ENCODE assay signal across 10 cellular contexts in the genomic region with DNA sequence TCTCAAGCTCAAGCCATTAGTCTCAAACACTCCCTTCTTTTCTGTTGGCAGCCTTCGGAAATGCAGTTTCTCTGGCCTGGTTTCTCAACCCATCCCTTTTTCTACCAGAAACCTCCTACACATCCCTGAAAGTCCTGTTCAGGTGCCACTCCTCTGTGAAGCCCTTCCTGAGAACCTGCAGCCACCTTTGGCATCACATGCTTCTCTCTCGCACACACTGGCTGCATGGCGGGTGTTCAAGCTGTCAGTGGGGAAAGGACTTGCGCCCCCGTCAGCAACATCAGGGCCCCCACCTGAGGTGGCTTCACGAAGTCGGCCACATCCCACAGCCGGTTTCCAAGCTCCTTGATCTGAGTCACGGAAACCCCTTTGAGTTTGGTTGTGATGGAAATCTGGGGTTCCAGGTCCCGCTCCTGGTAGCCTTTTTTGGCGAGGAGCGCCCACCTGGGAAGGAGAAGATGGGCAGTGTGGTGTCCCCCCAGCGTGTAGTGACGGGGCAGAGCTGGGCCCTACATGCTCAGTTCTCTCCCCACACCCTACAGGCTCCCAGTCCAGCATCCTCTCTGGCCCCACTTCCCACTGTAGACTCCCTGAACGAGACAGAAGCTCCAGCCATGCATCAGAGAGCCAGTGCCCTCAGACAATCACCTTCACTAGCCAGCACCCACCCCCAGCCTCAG. TPM values are rescaled to one million over a fixed set of nuclear protein-coding genes. Genes with fewer than 3 reads are reported as not detected.
DNase-seq lines count a peak whose midpoint lies in the region; ATAC-seq and TF ChIP-seq lines count a peak whose summit lies in the region.
"Had no signal": no experiment of that assay in that cellular context is flagged by ENCODE, and none has a peak within 500 bp of the region (broad histone marks: within the 10 kb centered on the region; RNA-seq: fewer than 3 reads in every experiment).

No MANE protein-coding gene starts in this region.

- H3K4me2 ChIP-seq in GM23248 (ENCODE audit: unreplicated experiment) (peak overlapping the region; percentile 93), hepatocyte (peak overlapping the region; percentile 95)

- H3F3A ChIP-seq in GM23248 (ENCODE audit: insufficient read depth): peaks cover 9% of the 10 kb centered on the region; the same call in 1 of the 2 replicates

- ATAC-seq in activated T-helper 17 cell treated with anti-CD3 and anti-CD28 coated beads, Interleukin-2, amount 50 U/mL, for 72 hours (replicated peaks): no peak

- H3K27ac Mint-ChIP-seq in activated T-helper 17 cell treated with anti-CD3 and anti-CD28 coated beads, Interleukin-2, amount 50 U/mL, for 72 hours: no peak overlapping the region

- H4K20me1 ChIP-seq in GM23248 (ENCODE audit: insufficient read depth) (no peaks in the 10 kb centered on the region), hepatocyte (ENCODE audit: insufficient read depth, poor library complexity, severe bottlenecking) (no peaks in the 10 kb centered on the region)

- peaks cover 7% of the 10 kb centered on the region for H3K27me3 Mint-ChIP-seq in activated T-helper 17 cell treated with anti-CD3 and anti-CD28 coated beads, Interleukin-2, amount 50 U/mL, for 72 hours

- H3K27ac ChIP-seq in GM23248 (no peak overlapping the region), hepatocyte (peak overlapping the region; percentile 20), skeletal muscle tissue (ENCODE audit: low read depth, low read length) (peak overlapping the region; percentile 80)
- H3K27ac ChIP-seq: prostate gland had no signal

- 85 to 88% methylated on average over 9 to 15 of the region's 15 CpGs for WGBS in GM23248 (ENCODE audit: low coverage in 1 of 2, low lambda C conversion rate in 2 of 2, missing lambda C conversion rate in 2 of 2), 2 experiments
- 93% methylated on average over 15 of the region's 15 CpGs for WGBS in hepatocyte (ENCODE audit: low lambda C conversion rate, missing lambda C conversion rate)

- H3K4me3 ChIP-seq in GM23248: no peak overlapping the region
- H3K4me3 ChIP-seq in hepatocyte: no peak overlapping the region
- H3K4me3 ChIP-seq in skeletal muscle tissue (ENCODE audit: low read length in 3 of 3): peak overlapping the region; percentile 64 to 83 (median 81)
- H3K4me3 ChIP-seq: testis had no signal

- TF ChIP-seq CTCF in hepatocyte (IDR thresholded peaks at IDR 0.05; ENCODE audit: poor library complexity) (no peak), GM10266 (IDR thresholded peaks at IDR 0.05; ENCODE audit: control insufficient read depth, insufficient read depth, low read depth, missing control alignments) (no peak)

- H3K9ac ChIP-seq in GM23248 (peak overlapping the region; percentile 81; the same call in 1 of the 2 replicates), skeletal muscle tissue (ENCODE audit: low read depth in 1 of 3, low read length in 3 of 3) (peak overlapping the region; percentile 70 to 81 (median 79))

- H3K36me3 ChIP-seq in GM23248 (ENCODE audit: low read depth) (no peaks in the 10 kb centered on the region), hepatocyte (replicated peaks; ENCODE audit: insufficient read depth, low read depth) (no peaks in the 10 kb centered on the region), skeletal muscle tissue (ENCODE audit: control insufficient read depth in 3 of 3, insufficient read depth in 3 of 3, low read length in 3 of 3) (no peaks in the 10 kb centered on the region)
- H3K36me3 ChIP-seq: prostate gland had no signal

- H3K9me3 Mint-ChIP-seq in activated T-helper 17 cell treated with anti-CD3 and anti-CD28 coated beads, Interleukin-2, amount 50 U/mL, for 72 hours: no peaks in the 10 kb centered on the region

- no peaks in the 10 kb centered on the region for H3K9me2 ChIP-seq in GM23248 (ENCODE audit: insufficient read depth)
- no peaks in the 10 kb centered on the region for H3K9me2 ChIP-seq in hepatocyte (replicated peaks; ENCODE audit: insufficient read depth)

- H3K79me2 ChIP-seq in GM23248 (ENCODE audit: insufficient read depth): no peaks in the 10 kb centered on the region
- no peaks in the 10 kb centered on the region for H3K79me2 ChIP-seq in hepatocyte

- peaks cover 20% of the 10 kb centered on the region for H3K4me1 Mint-ChIP-seq in activated T-helper 17 cell treated with anti-CD3 and anti-CD28 coated beads, Interleukin-2, amount 50 U/mL, for 72 hours

- H2AFZ ChIP-seq in GM23248: no peak overlapping the region
- H2AFZ ChIP-seq in hepatocyte: no peak overlapping the region

- no peak for DNase-seq in GM23248
- DNase-seq in hepatocyte (ENCODE audit: low spot score): no peak
- DNase-seq in SKM-1 (lab: John Stamatoyannopoulos, UW; ENCODE audit: unreplicated experiment): no peak
- no peak for DNase-seq in activated CD8-positive, alpha-beta memory T cell treated with anti-CD3 and anti-CD28 coated beads, Interleukin-2, amount 50 U/mL, for 4 hours
- no peak for DNase-seq in GM10266 (ENCODE audit: extremely low spot score)
- DNase-seq: NCI-H1105, testis had no signal

- peak overlapping the region; percentile 69 for H3K4me3 Mint-ChIP-seq in activated T-helper 17 cell treated with anti-CD3 and anti-CD28 coated beads, Interleukin-2, amount 50 U/mL, for 72 hours

- H3K4me1 ChIP-seq in GM23248 (ENCODE audit: insufficient read depth) (peaks cover 30% of the 10 kb centered on the region), hepatocyte (ENCODE audit: insufficient read depth) (peaks cover 11% of the 10 kb centered on the region), skeletal muscle tissue (ENCODE audit: control insufficient read depth in 3 of 3, insufficient read depth in 3 of 3, low read length in 3 of 3) (peaks cover 16 to 32% (median 20%) of the 10 kb centered on the region in 3 donors)
- H3K4me1 ChIP-seq: prostate gland had no signal

- in situ Hi-C loops in GM23248 (cut with MboI): no loop called here

- no peaks in the 10 kb centered on the region for H3K36me3 Mint-ChIP-seq in activated T-helper 17 cell treated with anti-CD3 and anti-CD28 coated beads, Interleukin-2, amount 50 U/mL, for 72 hours (ENCODE audit: low read depth)

- H3K27me3 ChIP-seq in GM23248 (replicated peaks; ENCODE audit: insufficient read depth) (no peaks in the 10 kb centered on the region), hepatocyte (no peaks in the 10 kb centered on the region), skeletal muscle tissue (ENCODE audit: control insufficient read depth in 3 of 3, insufficient read depth in 3 of 3, low read length in 3 of 3) (no peaks in the 10 kb centered on the region)
- H3K27me3 ChIP-seq: testis had no signal

- no peaks in the 10 kb centered on the region for H3K9me3 ChIP-seq in GM23248 (ENCODE audit: low read depth)
- H3K9me3 ChIP-seq in hepatocyte (ENCODE audit: low read depth): no peaks in the 10 kb centered on the region
- H3K9me3 ChIP-seq in skeletal muscle tissue (ENCODE audit: control insufficient read depth in 3 of 3, low read length in 3 of 3): no peaks in the 10 kb centered on the region
- H3K9me3 ChIP-seq: prostate gland, testis had no signal

RNA-seq across cellular contexts. Expression of gene LRRC74B, which starts 1.8 kb away (rescaled TPM):
- under 0.01 TPM in 1 of 2 replicates, not detected in the other for total RNA-seq in GM23248 (2014; rRNA removed; shearing (Covaris generic))
- not detected in 2 replicates for polyA plus RNA-seq in GM23248 (2016; fragmentation: Nextera tagmentation; extraction: Ambion mirVana)
- not detected for total RNA-seq in activated T-helper 17 cell treated with anti-CD3 and anti-CD28 coated beads, Interleukin-2, amount 50 U/mL, for 72 hours
- 0.20 TPM in 1 of 2 replicates, not detected in the other for total RNA-seq in hepatocyte
- 0.51 and 0.52 TPM in 2 replicates for polyA plus RNA-seq in hepatocyte
- not detected for total RNA-seq in skeletal muscle tissue

RNA-seq across cellular contexts. Expression of gene SLC7A4, which starts 11.6 kb away (rescaled TPM):
- not detected in 2 replicates for total RNA-seq in GM23248 (2014; rRNA removed; shearing (Covaris generic))
- polyA plus RNA-seq in GM23248 (2016; fragmentation: Nextera tagmentation; extraction: Ambion mirVana) (0.13 TPM in 1 of 2 replicates, not detected in the other), hepatocyte (494 and 496 TPM in 2 replicates)
- not detected for total RNA-seq in activated T-helper 17 cell treated with anti-CD3 and anti-CD28 coated beads, Interleukin-2, amount 50 U/mL, for 72 hours
- total RNA-seq in hepatocyte (89.9 and 140 TPM in 2 replicates), skeletal muscle tissue (1.6 TPM)

RNA-seq across cellular contexts. Expression of gene P2RX6, which starts 29.0 kb away (rescaled TPM):
- total RNA-seq in GM23248 (2014; rRNA removed; shearing (Covaris generic)): 1.6 TPM in 2 replicates
- polyA plus RNA-seq in GM23248 (2016; fragmentation: Nextera tagmentation; extraction: Ambion mirVana) (2.2 and 2.4 TPM in 2 replicates), hepatocyte (8.0 and 12.9 TPM in 2 replicates)
- total RNA-seq in activated T-helper 17 cell treated with anti-CD3 and anti-CD28 coated beads, Interleukin-2, amount 50 U/mL, for 72 hours: under 1 TPM in 1 of 2 donors, not detected in 1; 0.28 TPM
- total RNA-seq in hepatocyte (3.3 and 14.4 TPM in 2 replicates), skeletal muscle tissue (11.0 TPM)

RNA-seq across cellular contexts. Expression of gene THAP7, which starts 42.1 kb away (rescaled TPM):
- total RNA-seq in GM23248 (2014; rRNA removed; shearing (Covaris generic)): 19.5 and 27.5 TPM in 2 replicates
- 32.5 and 34.0 TPM in 2 replicates for polyA plus RNA-seq in GM23248 (2016; fragmentation: Nextera tagmentation; extraction: Ambion mirVana)
- 10 to 100 TPM; 19.6 to 27.1 TPM for total RNA-seq in activated T-helper 17 cell treated with anti-CD3 and anti-CD28 coated beads, Interleukin-2, amount 50 U/mL, for 72 hours
- 26.2 and 38.4 TPM in 2 replicates for total RNA-seq in hepatocyte
- polyA plus RNA-seq in hepatocyte: 40.5 and 41.2 TPM in 2 replicates
- total RNA-seq in skeletal muscle tissue: 15.7 TPM

Comparison
In these comparisons a context has a peak if more than half of its experiments do, and no peak if none do; other contexts are left out.
1. H3K4me3 ChIP-seq: peak in skeletal muscle tissue (3 of 3); none in GM23248 (single experiment) and hepatocyte (single experiment).
2. RNA of gene SLC7A4, which starts 11.6 kb away (total RNA-seq): 89.9 to 140 TPM in hepatocyte; 1.6 TPM in skeletal muscle tissue (single experiment), not detected in GM23248 and not detected in activated T-helper 17 cell treated with anti-CD3 and anti-CD28 coated beads, Interleukin-2, amount 50 U/mL, for 72 hours; every median in the first group is over 10 times any median in the second.